Comparison of ENCODE assay signal across 21 cellular contexts in genomic region chr12:67286257-67286656, GRCh38.
"Had no signal": no experiment of that assay in that cellular context is flagged by ENCODE, and none has a peak within 500 bp of the region (broad histone marks: within the 10 kb centered on the region; RNA-seq: fewer than 3 reads in every experiment).

No MANE protein-coding gene starts in this region.

- DNase-seq: cerebellar nuclear complex; colonic mucosa; dermis blood vessel endothelial cell; endodermal cell; foreskin melanocyte; heart left ventricle; hippocampal formation; kidney glomerular epithelial cell; occipital lobe; retina; sigmoid colon; stimulated activated CD4-positive, alpha-beta T cell treated with anti-CD3 and anti-CD28 coated beads, Interleukin-2, amount 100 ng/mL, for 48 hours; stimulated activated naive CD8-positive, alpha-beta T cell treated with anti-CD3 and anti-CD28 coated beads, Interleukin-15, amount 100 ng/mL, for 72 hours; substantia nigra; transverse colon had no signal

- H3K4me1 ChIP-seq: colonic mucosa, parathyroid adenoma, prostate gland had no signal

- H3K27ac ChIP-seq: colonic mucosa, heart left ventricle, parathyroid adenoma, prostate gland, sigmoid colon, skin epidermis, thoracic aorta, transverse colon had no signal

- H3K9me3 Mint-ChIP-seq: endodermal cell; nephron; stimulated activated effector memory CD8-positive, alpha-beta T cell treated with anti-CD3 and anti-CD28 coated beads, Interleukin-12 subunit alpha, Interleukin-12 subunit beta, amount 100 ng/mL, for 72 hours; stimulated activated naive CD8-positive, alpha-beta T cell treated with anti-CD3 and anti-CD28 coated beads, Interleukin-15, amount 100 ng/mL, for 72 hours had no signal

- H3K4me3 ChIP-seq: colonic mucosa, heart left ventricle, prostate gland, sigmoid colon, skin epidermis, thoracic aorta, transverse colon had no signal

- H3K36me3 ChIP-seq: prostate gland had no signal

- H3K4me3 Mint-ChIP-seq: endodermal cell; nephron; stimulated activated effector memory CD8-positive, alpha-beta T cell treated with anti-CD3 and anti-CD28 coated beads, Interleukin-12 subunit alpha, Interleukin-12 subunit beta, amount 100 ng/mL, for 72 hours; stimulated activated naive CD8-positive, alpha-beta T cell treated with anti-CD3 and anti-CD28 coated beads, Interleukin-15, amount 100 ng/mL, for 72 hours had no signal

- H3K27me3 ChIP-seq: colonic mucosa, heart left ventricle, sigmoid colon, transverse colon had no signal

- H3K27me3 Mint-ChIP-seq: stimulated activated naive CD8-positive, alpha-beta T cell treated with anti-CD3 and anti-CD28 coated beads, Interleukin-15, amount 100 ng/mL, for 72 hours had no signal

- H3K9me3 ChIP-seq: colonic mucosa, heart left ventricle, prostate gland, sigmoid colon, thoracic aorta, transverse colon had no signal

- H3K27ac Mint-ChIP-seq: endodermal cell; nephron; stimulated activated effector memory CD8-positive, alpha-beta T cell treated with anti-CD3 and anti-CD28 coated beads, Interleukin-12 subunit alpha, Interleukin-12 subunit beta, amount 100 ng/mL, for 72 hours; stimulated activated naive CD8-positive, alpha-beta T cell treated with anti-CD3 and anti-CD28 coated beads, Interleukin-15, amount 100 ng/mL, for 72 hours had no signal

- ATAC-seq: heart left ventricle; stimulated activated effector memory CD8-positive, alpha-beta T cell treated with anti-CD3 and anti-CD28 coated beads, Interleukin-12 subunit alpha, Interleukin-12 subunit beta, amount 100 ng/mL, for 72 hours; stimulated activated naive CD8-positive, alpha-beta T cell treated with anti-CD3 and anti-CD28 coated beads, Interleukin-15, amount 100 ng/mL, for 72 hours had no signal
